7 cellular contexts compared by ENCODE assay signal in the genomic region with DNA sequence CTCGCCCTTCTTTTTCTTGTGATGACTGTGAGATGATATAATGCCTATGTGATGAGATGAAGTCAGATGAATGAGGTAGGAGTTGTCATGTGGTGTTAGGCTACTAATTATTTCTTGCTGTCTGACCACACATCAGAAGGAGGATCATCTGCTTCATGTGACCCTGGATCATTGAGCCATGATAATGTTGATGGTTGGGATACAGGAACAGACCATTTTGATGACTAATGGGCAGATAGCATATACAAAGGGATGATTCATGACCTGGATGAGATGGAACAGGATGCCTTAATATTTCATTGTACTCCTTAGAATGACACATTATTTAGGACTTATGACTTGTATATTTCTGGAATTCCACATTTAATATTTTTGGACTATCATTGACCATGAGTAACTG.
A peak's percentile ranks its signal among the peaks of the same experiment; 100 is the strongest.
DNase-seq lines count a peak whose midpoint lies in the region; TF ChIP-seq lines count a peak whose summit lies in the region.
"Not testable (repeated sequence)": the region's sequence is repeated elsewhere in the genome, so short reads cannot be mapped to it uniquely, and the experiment has no call there.

No MANE protein-coding gene starts in this region.

- not testable (repeated sequence) for TF ChIP-seq CTCF in choroid plexus epithelial cell (conservative IDR thresholded peaks at IDR 0.05; ENCODE audit: low read depth, low read length); fibroblast of the aortic adventitia (IDR thresholded peaks at IDR 0.05; ENCODE audit: insufficient read depth, low read length)

- not testable (repeated sequence) for H3K4me3 ChIP-seq in MG63; choroid plexus epithelial cell (ENCODE audit: low read depth, low read length); fibroblast of the aortic adventitia (ENCODE audit: low read depth, low read length)

- not testable (repeated sequence) for H3K27me3 ChIP-seq in MG63

- not testable (repeated sequence) for H3K36me3 ChIP-seq in MG63

- H3K9me3 ChIP-seq in MG63, result peaks cover 11% of the 10 kb centered on the region

- in situ Hi-C loops in SK-MEL-5 (cut with HindIII; ENCODE audit: low pct_unique_long_range_greater_than_20kb, low sequenced_read_pairs), result not testable (repeated sequence)

- DNase-seq in COLO829 (ENCODE audit: low spot score) (peak; percentile 31), HCEC 1CT (peak; percentile 29), MG63 (peak; percentile 56), SK-MEL-5 (ENCODE audit: low read depth, low spot score) (peak; percentile 98), choroid plexus epithelial cell (ENCODE audit: low read depth) (peak; percentile 4), fibroblast of the aortic adventitia (ENCODE audit: low read depth) (peak; percentile 79), renal cortical epithelial cell (ENCODE audit: low read depth) (peak; percentile 3)

Comparison
In these comparisons a context has a peak if more than half of its experiments do, and no peak if none do; other contexts are left out.
1. DNase-seq: peak in every context shown above with its lines; median percentile 98 in SK-MEL-5; 79 in fibroblast of the aortic adventitia; 56 in MG63; 31 in COLO829; 29 in HCEC 1CT; 4 in choroid plexus epithelial cell; 3 in renal cortical epithelial cell.